Comparison of ENCODE assay signal across 9 cellular contexts in genomic region chr2:52474091-52474490, GRCh38.
"Had no signal": no experiment of that assay in that cellular context is flagged by ENCODE, and none has a peak within 500 bp of the region (broad histone marks: within the 10 kb centered on the region; RNA-seq: fewer than 3 reads in every experiment).

No MANE protein-coding gene starts in this region.

- H3K27ac Mint-ChIP-seq: GM23338, HFFc6 had no signal

- H3K4me3 ChIP-seq: GM23338, HAP-1, K562 had no signal

- ATAC-seq: GM23338, HCT116, K562 had no signal

- FAIRE-seq: K562 had no signal

- H3K36me3 ChIP-seq: HAP-1 had no signal

- H3K4me3 Mint-ChIP-seq: GM23338, HFFc6 had no signal

- H3K4me1 ChIP-seq: HAP-1 had no signal

- H3K9me3 ChIP-seq: HAP-1 had no signal

- DNase-seq: H7, HFFc6, IMR-90, KG1 had no signal

- H3K27ac ChIP-seq: HL-60 had no signal
